8 cellular contexts compared by ENCODE assay signal in genomic region chr17:4950757-4951204, GRCh38. TPM values are rescaled to one million over a fixed set of nuclear protein-coding genes. Genes with fewer than 3 reads are reported as not detected.
DNase-seq lines count a peak whose midpoint lies in the region; ATAC-seq and FAIRE-seq lines count a peak whose summit lies in the region.

ENO3 (plus strand) TSS chr17:4951119; CDS start chr17:4951830, 711 bp downstream.

- DNase-seq in GM18507 (ENCODE audit: extremely low spot score, insufficient read length, low read depth) (no peak), NCI-H748 treated with DMSO at 0.1 percent for 48 hours (lab: John Stamatoyannopoulos, UW) (peak; percentile 11), myocyte (ENCODE audit: low read depth) (peak; percentile 65), HuH-7 (ENCODE audit: low spot score) (no peak)
- DNase-seq in stimulated activated naive CD4-positive, alpha-beta T cell treated with Interleukin-2 at 50 U/mL for 16 hours (lab: John Stamatoyannopoulos, UW): no peak

- H3K9me3 ChIP-seq in duodenal mucosa (ENCODE audit: control insufficient read depth in 1 of 2, low read length in 2 of 2): no peaks in the 10 kb centered on the region

- H3K9ac ChIP-seq in duodenal mucosa (ENCODE audit: low read depth in 1 of 2, low read length in 2 of 2): peak within 1 kb of the TSS; percentile 84 to 91

- peak; percentile 18 for FAIRE-seq in GM18507 (lab: Jason Lieb, UNC)

- H3K36me3 ChIP-seq in duodenal mucosa (ENCODE audit: control insufficient read depth in 1 of 2, insufficient read depth in 2 of 2, low read length in 2 of 2): peaks cover 0 to 8% of the 10 kb centered on the region in 2 donors

- H3K4me1 ChIP-seq in duodenal mucosa (ENCODE audit: control insufficient read depth in 1 of 2, insufficient read depth in 2 of 2, low read length in 2 of 2): peaks cover 20 to 31% of the 10 kb centered on the region in 2 donors

- H3K27ac ChIP-seq in duodenal mucosa (ENCODE audit: low read depth, low read length): peak within 1 kb of the TSS; percentile 99

- no peak for ATAC-seq in HG03159 (IDR thresholded peaks at IDR 0.05; ENCODE audit: unreplicated experiment)
- ATAC-seq in GM19324 (IDR thresholded peaks at IDR 0.05; ENCODE audit: low FRiP score, unreplicated experiment): no peak

- H3K27me3 ChIP-seq in duodenal mucosa (ENCODE audit: control insufficient read depth in 1 of 2, insufficient read depth in 2 of 2, low read length in 2 of 2): no peaks in the 10 kb centered on the region

- peak within 1 kb of the TSS; percentile 57 to 80 for H3K4me3 ChIP-seq in duodenal mucosa (ENCODE audit: low read depth in 1 of 2, low read length in 2 of 2)

RNA-seq across cellular contexts. Expression of gene ENO3, which starts in this region (rescaled TPM):
- total RNA-seq in myocyte: 833 and 1,073 TPM in 2 replicates
- 380 TPM for polyA plus RNA-seq in myocyte (2012)

Comparison
In these comparisons a context has a peak if more than half of its experiments do, and no peak if none do; other contexts are left out.
1. DNase-seq: peak in NCI-H748 treated with DMSO at 0.1 percent for 48 hours (single experiment) and myocyte (single experiment); none in GM18507 (single experiment), HuH-7 (single experiment) and stimulated activated naive CD4-positive, alpha-beta T cell treated with Interleukin-2 at 50 U/mL for 16 hours (single experiment).